ENCODE assay signal across 20 cellular contexts in the genomic region with DNA sequence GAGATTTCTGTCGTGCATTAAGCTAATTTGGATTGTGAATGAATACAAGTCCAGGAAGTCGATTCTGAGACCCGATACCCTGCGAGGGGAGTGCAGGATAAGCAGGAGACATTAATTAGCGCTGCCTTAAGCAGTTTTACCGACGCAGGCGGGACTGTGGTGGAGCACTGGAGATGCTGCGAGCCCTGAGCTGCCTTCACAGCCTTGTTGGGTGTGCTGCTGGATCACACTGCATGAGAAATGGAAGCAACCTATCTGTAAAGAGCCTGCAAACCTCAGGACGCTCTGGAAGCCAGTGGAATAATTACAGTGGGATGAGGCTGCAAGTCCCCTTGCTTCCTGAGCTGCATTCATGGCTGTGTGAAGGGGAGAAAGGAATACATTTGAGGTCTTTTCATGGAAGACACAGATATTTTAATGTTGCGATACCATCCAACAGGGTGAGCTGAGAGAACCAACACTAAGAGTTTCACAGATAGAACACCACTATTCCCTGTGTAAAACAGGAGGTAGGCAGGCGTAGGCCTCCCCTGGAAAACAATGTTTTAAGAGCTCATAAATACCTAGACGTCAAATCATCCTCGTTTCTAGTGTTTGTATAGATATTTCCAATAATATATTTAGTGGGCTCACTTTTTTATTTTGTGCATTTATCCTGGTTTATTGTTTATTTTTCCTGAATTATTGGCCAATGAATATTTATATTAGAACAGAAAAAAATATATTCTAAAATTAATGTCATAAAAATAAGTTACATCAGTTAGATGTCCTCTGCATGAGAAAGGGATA.
DNase-seq lines count a peak whose midpoint lies in the region; ATAC-seq, FAIRE-seq and TF ChIP-seq lines count a peak whose summit lies in the region.
"Had no signal": no experiment of that assay in that cellular context is flagged by ENCODE, and none has a peak within 500 bp of the region (broad histone marks: within the 10 kb centered on the region; RNA-seq: fewer than 3 reads in every experiment).

No MANE protein-coding gene starts in this region.

- no peaks in the 10 kb centered on the region for H4K20me1 ChIP-seq in GM23338 (replicated peaks; ENCODE audit: insufficient read depth)

- no peak overlapping the region for H3K27ac Mint-ChIP-seq in GM23338
- H3K27ac Mint-ChIP-seq in activated CD4-positive, alpha-beta memory T cell treated with anti-CD3 and anti-CD28 coated beads, Interleukin-2, amount 10 ng/mL, durations not matched to agents 7 days and 5 days: no peak overlapping the region
- H3K27ac Mint-ChIP-seq: immature natural killer cell, T-cell had no signal

- no peaks in the 10 kb centered on the region for H3K4me1 Mint-ChIP-seq in GM23338
- no peaks in the 10 kb centered on the region for H3K4me1 Mint-ChIP-seq in activated CD4-positive, alpha-beta memory T cell treated with anti-CD3 and anti-CD28 coated beads, Interleukin-2, amount 10 ng/mL, durations not matched to agents 7 days and 5 days
- H3K4me1 Mint-ChIP-seq: immature natural killer cell, T-cell had no signal

- H3K36me3 Mint-ChIP-seq in GM23338 (ENCODE audit: low read depth): peaks cover 13% of the 10 kb centered on the region
- no peaks in the 10 kb centered on the region for H3K36me3 Mint-ChIP-seq in activated CD4-positive, alpha-beta memory T cell treated with anti-CD3 and anti-CD28 coated beads, Interleukin-2, amount 10 ng/mL, durations not matched to agents 7 days and 5 days (ENCODE audit: low read depth)
- H3K36me3 Mint-ChIP-seq: immature natural killer cell, T-cell had no signal

- H3F3A ChIP-seq in GM23338 (replicated peaks; ENCODE audit: low read depth): no peaks in the 10 kb centered on the region

- no peak overlapping the region for H3K4me3 Mint-ChIP-seq in GM23338
- H3K4me3 Mint-ChIP-seq in activated CD4-positive, alpha-beta memory T cell treated with anti-CD3 and anti-CD28 coated beads, Interleukin-2, amount 10 ng/mL, durations not matched to agents 7 days and 5 days: no peak overlapping the region
- H3K4me3 Mint-ChIP-seq: immature natural killer cell, T-cell had no signal

- no peak for FAIRE-seq in small intestine (lab: Jason Lieb, UNC)
- FAIRE-seq: G401.6, GM19239 had no signal

- CTCF ChIA-PET in activated CD4-positive, alpha-beta memory T cell treated with anti-CD3 and anti-CD28 coated beads, Interleukin-2, amount 10 ng/mL, durations not matched to agents 7 days and 5 days (lab: Charles Lee): interaction anchor here (1.0 kb wide), 2 partner anchors 8 to 116 kb away, joined by 3 read pairs; no protein-coding TSS in a partner anchor

- POLR2A ChIA-PET in activated CD4-positive, alpha-beta memory T cell treated with anti-CD3 and anti-CD28 coated beads, Interleukin-2, amount 10 ng/mL, durations not matched to agents 7 days and 5 days (lab: Charles Lee): no interaction called here

- no peaks in the 10 kb centered on the region for H3K36me3 ChIP-seq in GM23338 (ENCODE audit: insufficient read depth)
- no peaks in the 10 kb centered on the region for H3K36me3 ChIP-seq in SJCRH30
- no peaks in the 10 kb centered on the region for H3K36me3 ChIP-seq in small intestine (ENCODE audit: control insufficient read depth in 2 of 2, insufficient read depth in 2 of 2, low read length in 2 of 2)
- H3K36me3 ChIP-seq: MG63, ovary, upper lobe of left lung had no signal

- no peaks in the 10 kb centered on the region for H3K27me3 ChIP-seq in GM23338 (ENCODE audit: insufficient read depth)
- H3K27me3 ChIP-seq in SJCRH30: no peaks in the 10 kb centered on the region
- H3K27me3 ChIP-seq in small intestine (ENCODE audit: control insufficient read depth in 2 of 2, insufficient read depth in 2 of 2, low read length in 2 of 2): no peaks in the 10 kb centered on the region
- H3K27me3 ChIP-seq: MG63, ovary, upper lobe of left lung had no signal

- no peaks in the 10 kb centered on the region for H3K9me2 ChIP-seq in GM23338 (ENCODE audit: insufficient read depth)

- H3K27ac ChIP-seq in GM23338 (ENCODE audit: low read depth) (no peak overlapping the region), SJCRH30 (peak overlapping the region; percentile 11; the same call in 1 of the 2 replicates), small intestine (ENCODE audit: low read depth in 1 of 2, low read length in 1 of 2) (no peak overlapping the region)
- H3K27ac ChIP-seq: ovary, PC-9, upper lobe of left lung had no signal

- no peaks in the 10 kb centered on the region for H3K79me2 ChIP-seq in GM23338 (replicated peaks; ENCODE audit: insufficient read depth)

- no peaks in the 10 kb centered on the region for H3K27me3 Mint-ChIP-seq in GM23338 (ENCODE audit: insufficient read depth, low read depth, poor library complexity)
- H3K27me3 Mint-ChIP-seq in activated CD4-positive, alpha-beta memory T cell treated with anti-CD3 and anti-CD28 coated beads, Interleukin-2, amount 10 ng/mL, durations not matched to agents 7 days and 5 days: no peaks in the 10 kb centered on the region
- H3K27me3 Mint-ChIP-seq: T-cell had no signal

- H3K4me3 ChIP-seq in GM23338: no peak overlapping the region
- peak overlapping the region; percentile 46 for H3K4me3 ChIP-seq in SJCRH30
- H3K4me3 ChIP-seq in small intestine (ENCODE audit: low read depth in 1 of 2, low read length in 2 of 2): no peak overlapping the region
- H3K4me3 ChIP-seq: ovary, PC-9, upper lobe of left lung had no signal

- H3K9me3 ChIP-seq in SJCRH30 (replicated peaks): no peaks in the 10 kb centered on the region
- H3K9me3 ChIP-seq in small intestine (ENCODE audit: control insufficient read depth, low read depth): no peaks in the 10 kb centered on the region
- H3K9me3 ChIP-seq: MG63, ovary, upper lobe of left lung had no signal

- DNase-seq in GM23338 (ENCODE audit: low spot score) (no peak), SJCRH30 (peak; percentile 58 to 71), head of caudate nucleus (peak; percentile 26 to 83 (median 62)), sciatic nerve (ENCODE audit: low spot score) (no peak), small intestine (no peak), left ventricle myocardium superior (no peak)
- no peak for DNase-seq in activated CD4-positive, alpha-beta memory T cell treated with anti-CD3 and anti-CD28 coated beads, Interleukin-2, amount 10 ng/mL, durations not matched to agents 7 days and 5 days
- DNase-seq: activated CD4-positive, CD25-positive, alpha-beta regulatory T cell; activated naive CD4-positive, alpha-beta T cell treated with Interleukin-2 at 50 U/mL for 16 hours; foreskin fibroblast; immature natural killer cell; MG63; NCI-H345; ovary; PC-9; T-cell; upper lobe of left lung had no signal

- H2AFZ ChIP-seq in GM23338: peak overlapping the region; percentile 19; the same call in 1 of the 2 replicates
- H2AFZ ChIP-seq: PC-9 had no signal

- H3K9me3 Mint-ChIP-seq in GM23338: peaks cover 16% of the 10 kb centered on the region
- peaks cover 2% of the 10 kb centered on the region for H3K9me3 Mint-ChIP-seq in activated CD4-positive, alpha-beta memory T cell treated with anti-CD3 and anti-CD28 coated beads, Interleukin-2, amount 10 ng/mL, durations not matched to agents 7 days and 5 days
- H3K9me3 Mint-ChIP-seq: immature natural killer cell, T-cell had no signal

- intact Hi-C loops in head of caudate nucleus (cut with DNase I): loop anchor here (5.0 kb wide), 2 partner anchors 304 to 1506 kb away; no protein-coding TSS in a partner anchor
- intact Hi-C loops in sciatic nerve (cut with DNase I): no loop called here
- intact Hi-C loops in left ventricle myocardium superior (cut with micrococcal nuclease): no loop called here

- peak; percentile 26; the same call in 2 of the 3 replicates for ATAC-seq in GM23338
- peak; percentile 29 for ATAC-seq in sciatic nerve
- ATAC-seq in GM19395 (IDR thresholded peaks at IDR 0.05; ENCODE audit: unreplicated experiment): no peak
- no peak for ATAC-seq in left ventricle myocardium superior
- ATAC-seq: T-cell had no signal

- H3K4me2 ChIP-seq in GM23338: no peak overlapping the region
- H3K4me2 ChIP-seq: PC-9 had no signal

- H3K4me1 ChIP-seq in GM23338 (ENCODE audit: insufficient read depth): no peaks in the 10 kb centered on the region
- H3K4me1 ChIP-seq in SJCRH30: no peaks in the 10 kb centered on the region; the same call in 1 of the 2 replicates
- no peaks in the 10 kb centered on the region for H3K4me1 ChIP-seq in small intestine (ENCODE audit: control insufficient read depth in 2 of 2, insufficient read depth in 1 of 2, low read depth in 1 of 2, low read length in 1 of 2)
- H3K4me1 ChIP-seq: upper lobe of left lung had no signal

- no peak for TF ChIP-seq CTCF in GM23338 (conservative IDR thresholded peaks at IDR 0.05; ENCODE audit: low read depth in 2 of 2)

- 69 to 74% (median 74%) methylated on average over 14 of the region's 14 CpGs for WGBS in small intestine, 3 donors

TF ChIP-seq in GM23338, 12 proteins besides CTCF, POLR2A, EP300 and RAD21 (continues in another document):
- no peak for TF ChIP-seq EZH2phosphoT487 (IDR thresholded peaks at IDR 0.05; ENCODE audit: unreplicated experiment)
- no peak for TF ChIP-seq POLR2AphosphoS5 (IDR thresholded peaks at IDR 0.05; ENCODE audit: low read depth)

Comparison
In these comparisons a context has a peak if more than half of its experiments do, and no peak if none do; other contexts are left out.
1. ATAC-seq: peak in GM23338 (single experiment) and sciatic nerve (single experiment); none in GM19395 (single experiment) and left ventricle myocardium superior (single experiment).
2. DNase-seq: peak in SJCRH30 (2 of 2) and head of caudate nucleus (42 of 42); none in GM23338 (single experiment), sciatic nerve (single experiment), small intestine (single experiment), activated CD4-positive, alpha-beta memory T cell treated with anti-CD3 and anti-CD28 coated beads, Interleukin-2, amount 10 ng/mL, durations not matched to agents 7 days and 5 days (single experiment) and left ventricle myocardium superior (single experiment).